In genomic region chr16:67965668-67966548, GRCh38 we compare ENCODE assay signal across 1 cellular context.
TF ChIP-seq lines count a peak whose summit lies in the region.

No MANE protein-coding gene starts in this region.

TF ChIP-seq in HepG2, 621 proteins besides CTCF, POLR2A, EP300 and RAD21 (continued from another document):
- TF ChIP-seq NCOA1 (CRISPR knock-in tag; IDR thresholded peaks at IDR 0.05) = peak; percentile 70; the same call in 1 of the 2 replicates
- TF ChIP-seq RNF219 (CRISPR knock-in tag; IDR thresholded peaks at IDR 0.05) = no peak
- no peak for TF ChIP-seq NR2C2 (CRISPR knock-in tag; IDR thresholded peaks at IDR 0.05; ENCODE audit: borderline replicate concordance)
- TF ChIP-seq RBM22 (optimal IDR thresholded peaks at IDR 0.05; ENCODE audit: low read length) = no peak
- TF ChIP-seq REPIN1 (CRISPR knock-in tag; IDR thresholded peaks at IDR 0.05; ENCODE audit: borderline replicate concordance, low read depth) = no peak
- no peak for TF ChIP-seq SYNCRIP (IDR thresholded peaks at IDR 0.05; ENCODE audit: insufficient read depth, low read depth, low read length)
- TF ChIP-seq ZNF225 (CRISPR knock-in tag; IDR thresholded peaks at IDR 0.05) = no peak
- TF ChIP-seq ZNF282 (IDR thresholded peaks at IDR 0.05; ENCODE audit: partially characterized antibody) = no peak
- peak; percentile 85 for TF ChIP-seq RXRB (CRISPR knock-in tag; IDR thresholded peaks at IDR 0.05; ENCODE audit: borderline replicate concordance)
- 0 out of 2 replicates have a peak, but pooled peaks have one; percentile 30 for TF ChIP-seq ZFYVE20 (CRISPR knock-in tag; IDR thresholded peaks at IDR 0.05; ENCODE audit: borderline replicate concordance, low read depth)
- no peak for TF ChIP-seq FOSL1 (CRISPR knock-in tag; IDR thresholded peaks at IDR 0.05; ENCODE audit: borderline replicate concordance)
- peak; percentile 75; the same call in 1 of the 2 replicates for TF ChIP-seq SP5 (CRISPR knock-in tag; IDR thresholded peaks at IDR 0.05; ENCODE audit: borderline replicate concordance, low read depth)
- TF ChIP-seq RARG (CRISPR knock-in tag; IDR thresholded peaks at IDR 0.05; ENCODE audit: low read depth) = no peak
- no peak for TF ChIP-seq ZNF263 (CRISPR knock-in tag; IDR thresholded peaks at IDR 0.05)
- TF ChIP-seq KLF11 (CRISPR knock-in tag; IDR thresholded peaks at IDR 0.05) = 0 out of 2 replicates have a peak, but pooled peaks have one; percentile 53
- TF ChIP-seq POLR2AphosphoS5 (IDR thresholded peaks at IDR 0.05; ENCODE audit: low read depth, low read length) = peak; percentile 7; the same call in 1 of the 2 replicates
- no peak for TF ChIP-seq ZNF674 (CRISPR knock-in tag; IDR thresholded peaks at IDR 0.05; ENCODE audit: low read depth)
- TF ChIP-seq MEIS2 (CRISPR knock-in tag; IDR thresholded peaks at IDR 0.05) = 0 out of 2 replicates have a peak, but pooled peaks have one; percentile 30
- TF ChIP-seq FOXK2 (IDR thresholded peaks at IDR 0.05) = no peak
- TF ChIP-seq KLF13 (CRISPR knock-in tag; IDR thresholded peaks at IDR 0.05) = no peak
- TF ChIP-seq MXD4 (CRISPR knock-in tag; IDR thresholded peaks at IDR 0.05) = no peak
- TF ChIP-seq ZNF34 (CRISPR knock-in tag; IDR thresholded peaks at IDR 0.05; ENCODE audit: borderline replicate concordance) = peak; percentile 4; the same call in 1 of the 2 replicates
- TF ChIP-seq ZNF639 (CRISPR knock-in tag; conservative IDR thresholded peaks at IDR 0.05) = no peak
- 0 out of 2 replicates have a peak, but pooled peaks have one; percentile 5 for TF ChIP-seq MEF2D (CRISPR knock-in tag; IDR thresholded peaks at IDR 0.05)
- TF ChIP-seq ZNF883 (CRISPR knock-in tag; IDR thresholded peaks at IDR 0.05; ENCODE audit: not compliant biosample characterization) = no peak
- TF ChIP-seq CENPX (CRISPR knock-in tag; IDR thresholded peaks at IDR 0.05) = no peak
- TF ChIP-seq ZNF24 (IDR thresholded peaks at IDR 0.05) = no peak
- no peak for TF ChIP-seq ZNF333 (CRISPR knock-in tag; IDR thresholded peaks at IDR 0.05; ENCODE audit: borderline replicate concordance)
- 0 out of 2 replicates have a peak, but pooled peaks have one; percentile 10 for TF ChIP-seq TBX2 (CRISPR knock-in tag; IDR thresholded peaks at IDR 0.05; ENCODE audit: borderline replicate concordance)
- TF ChIP-seq NBN (conservative IDR thresholded peaks at IDR 0.05) = no peak
- no peak for TF ChIP-seq ZFP36L1 (CRISPR knock-in tag; IDR thresholded peaks at IDR 0.05)
- no peak for TF ChIP-seq HOXA3 (CRISPR knock-in tag; IDR thresholded peaks at IDR 0.05)
- no peak for TF ChIP-seq ZFP36L2 (CRISPR knock-in tag; IDR thresholded peaks at IDR 0.05)
- TF ChIP-seq, protein P1, sequence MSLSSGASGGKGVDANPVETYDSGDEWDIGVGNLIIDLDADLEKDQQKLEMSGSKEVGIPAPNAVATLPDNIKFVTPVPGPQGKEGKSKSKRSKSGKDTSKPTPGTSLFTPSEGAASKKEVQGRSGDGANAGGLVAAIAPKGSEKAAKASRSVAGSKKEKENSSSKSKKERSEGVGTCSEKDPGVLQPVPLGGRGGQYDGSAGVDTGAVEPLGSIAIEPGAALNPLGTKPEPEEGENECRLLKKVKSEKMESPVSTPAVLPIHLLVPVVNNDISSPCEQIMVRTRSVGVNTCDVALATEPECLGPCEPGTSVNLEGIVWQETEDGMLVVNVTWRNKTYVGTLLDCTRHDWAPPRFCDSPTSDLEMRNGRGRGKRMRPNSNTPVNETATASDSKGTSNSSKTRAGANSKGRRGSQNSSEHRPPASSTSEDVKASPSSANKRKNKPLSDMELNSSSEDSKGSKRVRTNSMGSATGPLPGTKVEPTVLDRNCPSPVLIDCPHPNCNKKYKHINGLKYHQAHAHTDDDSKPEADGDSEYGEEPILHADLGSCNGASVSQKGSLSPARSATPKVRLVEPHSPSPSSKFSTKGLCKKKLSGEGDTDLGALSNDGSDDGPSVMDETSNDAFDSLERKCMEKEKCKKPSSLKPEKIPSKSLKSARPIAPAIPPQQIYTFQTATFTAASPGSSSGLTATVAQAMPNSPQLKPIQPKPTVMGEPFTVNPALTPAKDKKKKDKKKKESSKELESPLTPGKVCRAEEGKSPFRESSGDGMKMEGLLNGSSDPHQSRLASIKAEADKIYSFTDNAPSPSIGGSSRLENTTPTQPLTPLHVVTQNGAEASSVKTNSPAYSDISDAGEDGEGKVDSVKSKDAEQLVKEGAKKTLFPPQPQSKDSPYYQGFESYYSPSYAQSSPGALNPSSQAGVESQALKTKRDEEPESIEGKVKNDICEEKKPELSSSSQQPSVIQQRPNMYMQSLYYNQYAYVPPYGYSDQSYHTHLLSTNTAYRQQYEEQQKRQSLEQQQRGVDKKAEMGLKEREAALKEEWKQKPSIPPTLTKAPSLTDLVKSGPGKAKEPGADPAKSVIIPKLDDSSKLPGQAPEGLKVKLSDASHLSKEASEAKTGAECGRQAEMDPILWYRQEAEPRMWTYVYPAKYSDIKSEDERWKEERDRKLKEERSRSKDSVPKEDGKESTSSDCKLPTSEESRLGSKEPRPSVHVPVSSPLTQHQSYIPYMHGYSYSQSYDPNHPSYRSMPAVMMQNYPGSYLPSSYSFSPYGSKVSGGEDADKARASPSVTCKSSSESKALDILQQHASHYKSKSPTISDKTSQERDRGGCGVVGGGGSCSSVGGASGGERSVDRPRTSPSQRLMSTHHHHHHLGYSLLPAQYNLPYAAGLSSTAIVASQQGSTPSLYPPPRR (CRISPR knock-in tag; IDR thresholded peaks at IDR 0.05; ENCODE audit: borderline replicate concordance) = peak; percentile 16; the same call in 1 of the 2 replicates
- TF ChIP-seq MAZ (IDR thresholded peaks at IDR 0.05; ENCODE audit: borderline replicate concordance, low read depth, low read length) = no peak
- TF ChIP-seq MAZ (CRISPR knock-in tag; IDR thresholded peaks at IDR 0.05; ENCODE audit: low read depth) = peak; percentile 73; the same call in 1 of the 2 replicates
- TF ChIP-seq GATAD1 (CRISPR knock-in tag; IDR thresholded peaks at IDR 0.05) = no peak
- peak; percentile 72; the same call in 1 of the 2 replicates for TF ChIP-seq NFIB (CRISPR knock-in tag; IDR thresholded peaks at IDR 0.05; ENCODE audit: borderline replicate concordance)
- no peak for TF ChIP-seq YEATS2 (CRISPR knock-in tag; IDR thresholded peaks at IDR 0.05; ENCODE audit: borderline replicate concordance)
- TF ChIP-seq ZNF580 (CRISPR knock-in tag; IDR thresholded peaks at IDR 0.05; ENCODE audit: borderline replicate concordance, low read depth) = no peak; the same call in 1 of the 2 replicates
- no peak for TF ChIP-seq ZFP62 (CRISPR knock-in tag; IDR thresholded peaks at IDR 0.05)
- TF ChIP-seq NFKB2 (CRISPR knock-in tag; IDR thresholded peaks at IDR 0.05; ENCODE audit: borderline replicate concordance) = peak; percentile 21; the same call in 1 of the 2 replicates
- TF ChIP-seq, protein P2, sequence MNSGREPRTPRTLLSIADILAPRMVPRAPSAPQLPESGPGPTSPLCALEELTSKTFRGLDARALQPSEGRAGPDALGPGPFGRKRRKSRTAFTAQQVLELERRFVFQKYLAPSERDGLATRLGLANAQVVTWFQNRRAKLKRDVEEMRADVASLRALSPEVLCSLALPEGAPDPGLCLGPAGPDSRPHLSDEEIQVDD (CRISPR knock-in tag; IDR thresholded peaks at IDR 0.05; ENCODE audit: borderline replicate concordance) = 0 out of 2 replicates have a peak, but pooled peaks have one; percentile 24
- TF ChIP-seq ZNF746 (CRISPR knock-in tag; IDR thresholded peaks at IDR 0.05) = peak; percentile 26; the same call in 1 of the 2 replicates
- TF ChIP-seq ZNF605 (CRISPR knock-in tag; IDR thresholded peaks at IDR 0.05) = peak; percentile 44; the same call in 1 of the 2 replicates
- TF ChIP-seq FOXC1 (CRISPR knock-in tag; IDR thresholded peaks at IDR 0.05; ENCODE audit: borderline replicate concordance) = no peak
- TF ChIP-seq KAT8 (CRISPR knock-in tag; IDR thresholded peaks at IDR 0.05) = no peak
TF ChIP-seq in HepG2: peak in this region for 70.
